ENCODE assay signal across 8 cellular contexts in genomic region chr3:149581681-149582349, GRCh38.
A peak's percentile ranks its signal among the peaks of the same experiment; 100 is the strongest.
DNase-seq lines count a peak whose midpoint lies in the region; ATAC-seq and TF ChIP-seq lines count a peak whose summit lies in the region.

No MANE protein-coding gene starts in this region.

- peak; percentile 88 to 93 for ATAC-seq in lower lobe of right lung

- TF ChIP-seq POLR2A in breast epithelium (IDR thresholded peaks at IDR 0.05) = no peak

- peak overlapping the region; percentile 38 for H3K4me3 ChIP-seq in ACC112 (ENCODE audit: low read depth, low read length)
- H3K4me3 ChIP-seq in breast epithelium = peak overlapping the region in 1 of 3 donors; percentile 2
- H3K4me3 ChIP-seq in lower lobe of right lung = no peak overlapping the region

- DNase-seq in HT-29 (ENCODE audit: low spot score) (peak; percentile 94), breast epithelium (ENCODE audit: low spot score in 2 of 2) (peak in 1 of 2 donors; percentile 68), lower lobe of right lung (no peak), cerebellum (ENCODE audit: low spot score) (no peak), middle frontal gyrus (ENCODE audit: extremely low spot score, low spot score) (no peak), GM13976 (ENCODE audit: low spot score) (no peak), NCI-H2196 treated with DMSO at 0.1 percent for 48 hours (lab: John Stamatoyannopoulos, UW; ENCODE audit: unreplicated experiment) (no peak)

- peaks cover 76% of the 10 kb centered on the region for H3K79me2 ChIP-seq in ACC112 (ENCODE audit: control insufficient read depth, insufficient read depth, low read length, unreplicated experiment)

- intact Hi-C loops in breast epithelium (cut with DNase I; ENCODE audit: low total_unique reads) = no loop called here
- intact Hi-C loops in lower lobe of right lung (cut with DNase I) = no loop called here

- peaks cover 85% of the 10 kb centered on the region for H3K4me1 ChIP-seq in ACC112 (ENCODE audit: control insufficient read depth, insufficient read depth, low read length, unreplicated experiment)
- peaks cover 2 to 35% of the 10 kb centered on the region in 2 donors for H3K4me1 ChIP-seq in breast epithelium
- peaks cover 60% of the 10 kb centered on the region for H3K4me1 ChIP-seq in lower lobe of right lung

- no peak overlapping the region for H2AFZ ChIP-seq in ACC112 (ENCODE audit: low read length, unreplicated experiment)

- in situ Hi-C loops in GM13976 (cut with MboI; ENCODE audit: low sequenced_read_pairs, unreplicated experiment) = no loop called here

- H3K27me3 ChIP-seq in ACC112 (ENCODE audit: insufficient read depth, low read length) = no peaks in the 10 kb centered on the region
- no peaks in the 10 kb centered on the region for H3K27me3 ChIP-seq in breast epithelium
- no peaks in the 10 kb centered on the region for H3K27me3 ChIP-seq in lower lobe of right lung (ENCODE audit: low read depth)

- H3K9me3 ChIP-seq in breast epithelium = no peaks in the 10 kb centered on the region
- no peaks in the 10 kb centered on the region for H3K9me3 ChIP-seq in lower lobe of right lung

- H3K27ac ChIP-seq in ACC112 (ENCODE audit: low read depth, low read length) (peak overlapping the region; percentile 100), breast epithelium (peak overlapping the region; percentile 49 to 79), lower lobe of right lung (no peak overlapping the region)

- no peaks in the 10 kb centered on the region for H3K36me3 ChIP-seq in ACC112 (ENCODE audit: insufficient read depth, low read length)
- H3K36me3 ChIP-seq in breast epithelium = no peaks in the 10 kb centered on the region
- H3K36me3 ChIP-seq in lower lobe of right lung = no peaks in the 10 kb centered on the region

- TF ChIP-seq CTCF in breast epithelium (IDR thresholded peaks at IDR 0.05) (peak in 1 of 3 donors; percentile 28), lower lobe of right lung (IDR thresholded peaks at IDR 0.05) (no peak), GM13976 (IDR thresholded peaks at IDR 0.05; ENCODE audit: borderline replicate concordance, control extremely low read depth, extremely low read depth, insufficient read depth, missing control alignments) (no peak)
